4 cellular contexts compared by ENCODE assay signal in the genomic region with DNA sequence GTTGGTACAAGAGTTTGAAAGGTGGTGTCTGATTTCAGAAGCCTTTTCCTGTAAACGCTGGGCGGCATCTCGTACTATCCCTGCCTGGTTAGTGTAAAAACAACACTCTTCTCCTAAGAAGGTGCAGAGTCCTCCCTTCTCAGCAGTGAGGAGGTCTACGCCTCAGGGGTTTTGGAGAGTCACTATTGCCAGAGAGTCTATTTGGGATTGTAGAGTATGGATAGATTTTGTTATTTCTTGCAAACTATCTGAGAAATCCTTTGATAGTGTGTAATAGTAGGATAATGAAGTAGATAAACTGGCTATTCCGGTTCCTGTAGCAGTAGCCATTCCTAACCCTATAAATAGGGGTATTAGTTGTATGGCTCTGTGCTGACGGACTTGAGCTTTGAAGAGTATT. TPM values are rescaled to one million over a fixed set of nuclear protein-coding genes. Genes with fewer than 3 reads are reported as not detected.
"Had no signal": no experiment of that assay in that cellular context is flagged by ENCODE, and none has a peak within 500 bp of the region (broad histone marks: within the 10 kb centered on the region; RNA-seq: fewer than 3 reads in every experiment).

No MANE protein-coding gene starts in this region.

RNA-seq across cellular contexts. Expression of gene IGSF6, which starts 21.5 kb away (rescaled TPM):
- total RNA-seq: cardiac muscle cell, LHCN-M2, SJCRH30 had no signal

RNA-seq across cellular contexts. Expression of gene OTOA, which starts 32.9 kb away (rescaled TPM):
- total RNA-seq: SJCRH30 had no signal
- polyA plus RNA-seq: aorta, cardiac muscle cell had no signal
